ENCODE assay signal across 1 cellular context in the genomic region with DNA sequence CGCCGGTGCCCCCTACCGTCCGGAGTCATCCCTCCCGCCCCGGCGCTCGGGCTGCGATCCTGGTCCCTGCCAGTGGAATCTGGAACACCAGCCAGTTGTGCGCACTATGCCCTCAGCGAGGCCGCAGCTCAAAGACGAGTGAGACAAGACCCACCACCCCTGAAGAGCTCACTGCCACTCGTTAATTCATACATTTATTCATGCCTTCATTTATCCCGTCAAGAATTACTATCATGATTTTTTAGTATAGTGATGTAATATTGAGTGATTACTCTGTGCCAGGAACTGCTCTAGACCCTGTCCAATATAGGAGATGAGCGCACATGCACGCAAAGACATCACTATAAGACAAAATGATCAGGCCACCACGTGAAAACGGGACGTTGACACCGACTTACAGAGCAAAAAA.
TF ChIP-seq lines count a peak whose summit lies in the region.

No MANE protein-coding gene starts in this region.

TF ChIP-seq in H1, 55 proteins besides CTCF, POLR2A, EP300 and RAD21 (continued from another document):
- no peak for TF ChIP-seq E2F6 (IDR thresholded peaks at IDR 0.05)
- TF ChIP-seq ASH2L (IDR thresholded peaks at IDR 0.05; ENCODE audit: low read length), result peak; percentile 22
- TF ChIP-seq SP4 (IDR thresholded peaks at IDR 0.05; ENCODE audit: low read length), result no peak
- TF ChIP-seq YY1 (IDR thresholded peaks at IDR 0.05; ENCODE audit: low read depth, low read length), result no peak
- TF ChIP-seq RFX5 (IDR thresholded peaks at IDR 0.05; ENCODE audit: borderline replicate concordance, low read depth, low read length), result no peak
- TF ChIP-seq EZH2 (IDR thresholded peaks at IDR 0.05; ENCODE audit: low read depth, low read length, severe bottlenecking), result no peak
- TF ChIP-seq TCF12 (IDR thresholded peaks at IDR 0.05; ENCODE audit: low read depth, low read length), result no peak
- no peak for TF ChIP-seq RXRA (IDR thresholded peaks at IDR 0.05; ENCODE audit: insufficient read depth, low read depth, low read length)
- TF ChIP-seq SP2 (IDR thresholded peaks at IDR 0.05; ENCODE audit: low read length), result no peak
- TF ChIP-seq SUZ12 (IDR thresholded peaks at IDR 0.05; ENCODE audit: low read length), result no peak
- TF ChIP-seq HDAC2 (IDR thresholded peaks at IDR 0.05; ENCODE audit: borderline replicate concordance in 1 of 2, low read depth in 2 of 2, low read length in 2 of 2), result no peak
- no peak for TF ChIP-seq SAP30 (IDR thresholded peaks at IDR 0.05; ENCODE audit: insufficient read depth, insufficient replicate concordance, low read length)
- TF ChIP-seq, protein P1, sequence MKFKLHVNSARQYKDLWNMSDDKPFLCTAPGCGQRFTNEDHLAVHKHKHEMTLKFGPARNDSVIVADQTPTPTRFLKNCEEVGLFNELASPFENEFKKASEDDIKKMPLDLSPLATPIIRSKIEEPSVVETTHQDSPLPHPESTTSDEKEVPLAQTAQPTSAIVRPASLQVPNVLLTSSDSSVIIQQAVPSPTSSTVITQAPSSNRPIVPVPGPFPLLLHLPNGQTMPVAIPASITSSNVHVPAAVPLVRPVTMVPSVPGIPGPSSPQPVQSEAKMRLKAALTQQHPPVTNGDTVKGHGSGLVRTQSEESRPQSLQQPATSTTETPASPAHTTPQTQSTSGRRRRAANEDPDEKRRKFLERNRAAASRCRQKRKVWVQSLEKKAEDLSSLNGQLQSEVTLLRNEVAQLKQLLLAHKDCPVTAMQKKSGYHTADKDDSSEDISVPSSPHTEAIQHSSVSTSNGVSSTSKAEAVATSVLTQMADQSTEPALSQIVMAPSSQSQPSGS (IDR thresholded peaks at IDR 0.05; ENCODE audit: low read length), result no peak
- 0 out of 2 replicates have a peak, but pooled peaks have one; percentile 73 for TF ChIP-seq RBBP5 (IDR thresholded peaks at IDR 0.05; ENCODE audit: borderline replicate concordance, low read depth, low read length)
- no peak for TF ChIP-seq CHD1 (IDR thresholded peaks at IDR 0.05; ENCODE audit: low read depth, low read length)
- TF ChIP-seq SRF (IDR thresholded peaks at IDR 0.05; ENCODE audit: low read depth, low read length), result no peak
- no peak for TF ChIP-seq NRF1 (IDR thresholded peaks at IDR 0.05; ENCODE audit: low read depth, low read length)
- no peak for TF ChIP-seq TBP (IDR thresholded peaks at IDR 0.05; ENCODE audit: low read depth, low read length)
- no peak for TF ChIP-seq CBX5 (IDR thresholded peaks at IDR 0.05; ENCODE audit: low read depth, low read length)
